In the genomic region with DNA sequence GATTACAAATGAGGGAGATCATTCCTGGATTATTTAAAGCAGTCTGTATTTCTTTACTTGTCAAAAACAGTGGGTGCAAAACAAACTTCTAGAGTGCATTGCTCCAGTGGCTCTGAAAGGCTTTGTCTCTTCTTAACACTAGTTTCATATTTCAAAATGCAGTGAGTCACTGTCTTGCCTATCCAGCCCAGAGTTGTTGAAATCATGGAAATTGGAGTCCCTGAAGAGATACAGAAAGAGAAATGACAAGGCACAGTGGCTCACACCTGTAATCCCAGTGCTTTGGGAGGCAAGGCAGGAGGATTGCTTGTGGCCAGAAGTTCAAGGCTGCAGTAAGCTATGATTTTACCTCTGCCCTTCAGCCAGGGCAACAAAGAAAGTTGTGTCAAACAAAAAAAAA, we compare ENCODE assay signal across 1 cellular context.
TF ChIP-seq lines count a peak whose summit lies in the region.

No MANE protein-coding gene starts in this region.

TF ChIP-seq in K562, 482 proteins besides CTCF, POLR2A, EP300 and RAD21 (continued from another document):
- TF ChIP-seq FOXP4 (CRISPR knock-in tag; IDR thresholded peaks at IDR 0.05; ENCODE audit: borderline replicate concordance) (no peak), U2AF2 (optimal IDR thresholded peaks at IDR 0.05; ENCODE audit: low read depth, low read length) (no peak), CEBPB (tag; IDR thresholded peaks at IDR 0.05) (0 out of 2 replicates have a peak, but pooled peaks have one; percentile 23), U2AF1 (optimal IDR thresholded peaks at IDR 0.05; ENCODE audit: low read depth, low read length) (no peak), ZNF232 (CRISPR knock-in tag; IDR thresholded peaks at IDR 0.05) (no peak), NR2C2 (CRISPR knock-in tag; IDR thresholded peaks at IDR 0.05) (no peak), NR2C2 (tag; IDR thresholded peaks at IDR 0.05) (no peak), CHD2 (IDR thresholded peaks at IDR 0.05; ENCODE audit: low read depth, low read length) (no peak), ZNF175 (CRISPR knock-in tag; IDR thresholded peaks at IDR 0.05; ENCODE audit: low read depth) (no peak), DPF2 (IDR thresholded peaks at IDR 0.05) (peak; percentile 51; the same call in 1 of the 2 replicates), ESRRA (IDR thresholded peaks at IDR 0.05; ENCODE audit: borderline replicate concordance, low read depth) (no peak), JUND (IDR thresholded peaks at IDR 0.05; ENCODE audit: borderline replicate concordance, low read depth, low read length) (peak; percentile 55; the same call in 1 of the 2 replicates), JUND (tag; IDR thresholded peaks at IDR 0.05; ENCODE audit: borderline replicate concordance, low read depth, low read length) (peak; percentile 43; the same call in 1 of the 3 replicates), OTX1 (CRISPR knock-in tag; IDR thresholded peaks at IDR 0.05) (no peak), ZNF584 (CRISPR knock-in tag; IDR thresholded peaks at IDR 0.05; ENCODE audit: low read depth) (no peak), ELF2 (CRISPR knock-in tag; IDR thresholded peaks at IDR 0.05) (no peak), E2F5 (CRISPR knock-in tag; IDR thresholded peaks at IDR 0.05) (no peak), ZBTB17 (CRISPR knock-in tag; IDR thresholded peaks at IDR 0.05) (no peak), PML (IDR thresholded peaks at IDR 0.05; ENCODE audit: low read length) (no peak), ZC3H4 (CRISPR knock-in tag; IDR thresholded peaks at IDR 0.05; ENCODE audit: borderline replicate concordance) (no peak), FOS (IDR thresholded peaks at IDR 0.05; ENCODE audit: extremely low read depth, insufficient read length) (no peak), FOSL1 (tag; conservative IDR thresholded peaks at IDR 0.05) (peak; percentile 40; the same call in 1 of the 2 replicates), L3MBTL2 (IDR thresholded peaks at IDR 0.05) (no peak), ZNF780A (CRISPR knock-in tag; IDR thresholded peaks at IDR 0.05) (no peak), FUS (optimal IDR thresholded peaks at IDR 0.05; ENCODE audit: low read depth, low read length) (no peak), NFXL1 (CRISPR knock-in tag; IDR thresholded peaks at IDR 0.05) (no peak), ZNF79 (CRISPR knock-in tag; IDR thresholded peaks at IDR 0.05; ENCODE audit: low read depth) (no peak), RBM25 (IDR thresholded peaks at IDR 0.05; ENCODE audit: low read depth, low read length, severe bottlenecking) (no peak), ZNF436 (CRISPR knock-in tag; IDR thresholded peaks at IDR 0.05) (no peak), EGR1 (conservative IDR thresholded peaks at IDR 0.05) (no peak), ARID1B (IDR thresholded peaks at IDR 0.05) (0 out of 2 replicates have a peak, but pooled peaks have one; percentile 20), XRCC4 (IDR thresholded peaks at IDR 0.05; ENCODE audit: extremely low read depth, insufficient read depth, insufficient read length) (no peak), PHB (CRISPR knock-in tag; IDR thresholded peaks at IDR 0.05) (no peak), FOXP1 (CRISPR knock-in tag; IDR thresholded peaks at IDR 0.05) (no peak), ZNF644 (tag; IDR thresholded peaks at IDR 0.05; ENCODE audit: low read depth) (no peak)
- TF ChIP-seq, protein P1, sequence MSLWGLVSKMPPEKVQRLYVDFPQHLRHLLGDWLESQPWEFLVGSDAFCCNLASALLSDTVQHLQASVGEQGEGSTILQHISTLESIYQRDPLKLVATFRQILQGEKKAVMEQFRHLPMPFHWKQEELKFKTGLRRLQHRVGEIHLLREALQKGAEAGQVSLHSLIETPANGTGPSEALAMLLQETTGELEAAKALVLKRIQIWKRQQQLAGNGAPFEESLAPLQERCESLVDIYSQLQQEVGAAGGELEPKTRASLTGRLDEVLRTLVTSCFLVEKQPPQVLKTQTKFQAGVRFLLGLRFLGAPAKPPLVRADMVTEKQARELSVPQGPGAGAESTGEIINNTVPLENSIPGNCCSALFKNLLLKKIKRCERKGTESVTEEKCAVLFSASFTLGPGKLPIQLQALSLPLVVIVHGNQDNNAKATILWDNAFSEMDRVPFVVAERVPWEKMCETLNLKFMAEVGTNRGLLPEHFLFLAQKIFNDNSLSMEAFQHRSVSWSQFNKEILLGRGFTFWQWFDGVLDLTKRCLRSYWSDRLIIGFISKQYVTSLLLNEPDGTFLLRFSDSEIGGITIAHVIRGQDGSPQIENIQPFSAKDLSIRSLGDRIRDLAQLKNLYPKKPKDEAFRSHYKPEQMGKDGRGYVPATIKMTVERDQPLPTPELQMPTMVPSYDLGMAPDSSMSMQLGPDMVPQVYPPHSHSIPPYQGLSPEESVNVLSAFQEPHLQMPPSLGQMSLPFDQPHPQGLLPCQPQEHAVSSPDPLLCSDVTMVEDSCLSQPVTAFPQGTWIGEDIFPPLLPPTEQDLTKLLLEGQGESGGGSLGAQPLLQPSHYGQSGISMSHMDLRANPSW (CRISPR knock-in tag; IDR thresholded peaks at IDR 0.05): no peak
